ENCODE assay signal across 11 cellular contexts in genomic region chr7:151726875-151727578, GRCh38.
DNase-seq lines count a peak whose midpoint lies in the region; ATAC-seq, FAIRE-seq and TF ChIP-seq lines count a peak whose summit lies in the region.
"Had no signal": no experiment of that assay in that cellular context is flagged by ENCODE, and none has a peak within 500 bp of the region (broad histone marks: within the 10 kb centered on the region; RNA-seq: fewer than 3 reads in every experiment).

No MANE protein-coding gene starts in this region.

- H3K56ac ChIP-seq in mesendoderm (ENCODE audit: low read length) = no peak overlapping the region

- H3K4me3 ChIP-seq in heart right ventricle (no peak overlapping the region), breast epithelium (no peak overlapping the region), mesendoderm (ENCODE audit: low read length) (no peak overlapping the region)
- H3K4me3 ChIP-seq: upper lobe of left lung had no signal

- TF ChIP-seq POLR2A in breast epithelium (IDR thresholded peaks at IDR 0.05) = no peak

- H4K8ac ChIP-seq in mesendoderm (ENCODE audit: low read depth, low read length) = no peak overlapping the region

- H4K5ac ChIP-seq in mesendoderm (ENCODE audit: low read length) = no peak overlapping the region

- no peak overlapping the region for H3K23ac ChIP-seq in mesendoderm (ENCODE audit: low read length)

- intact Hi-C loops in heart right ventricle (cut with DNase I) (no loop called here), cardiac septum (cut with DNase I) (no loop called here), breast epithelium (cut with DNase I; ENCODE audit: low total_unique reads) (loop anchor here (10.0 kb wide), 1 partner anchor 152 kb away; no protein-coding TSS in a partner anchor)

- no peaks in the 10 kb centered on the region for H3K79me2 ChIP-seq in mesendoderm (ENCODE audit: control insufficient read depth, insufficient read depth, low read length)

- H3K27me3 ChIP-seq in heart right ventricle = no peaks in the 10 kb centered on the region
- no peaks in the 10 kb centered on the region for H3K27me3 ChIP-seq in breast epithelium
- no peaks in the 10 kb centered on the region for H3K27me3 ChIP-seq in mesendoderm (ENCODE audit: insufficient read depth, low read length, poor library complexity)
- H3K27me3 ChIP-seq: upper lobe of left lung had no signal

- H2BK5ac ChIP-seq in mesendoderm (ENCODE audit: low read length) = no peak overlapping the region

- TF ChIP-seq CTCF in heart right ventricle (IDR thresholded peaks at IDR 0.05) (no peak), breast epithelium (IDR thresholded peaks at IDR 0.05) (no peak)

- H2BK120ac ChIP-seq in mesendoderm (ENCODE audit: low read depth, low read length) = no peak overlapping the region

- H2AK5ac ChIP-seq in mesendoderm (ENCODE audit: low read length) = no peak overlapping the region

- no peak for ATAC-seq in heart right ventricle
- ATAC-seq in HG03378 (IDR thresholded peaks at IDR 0.05; ENCODE audit: unreplicated experiment) = no peak

- H3K27ac ChIP-seq in heart right ventricle = peak overlapping the region in 9 of 10 donors; percentile 12 to 76 (median 56)
- peak overlapping the region; percentile 74 to 84 for H3K27ac ChIP-seq in breast epithelium
- peak overlapping the region; percentile 30 for H3K27ac ChIP-seq in mesendoderm (ENCODE audit: low read depth, low read length)
- H3K27ac ChIP-seq: upper lobe of left lung had no signal

- no peak for FAIRE-seq in RCC 7860 (lab: Jason Lieb, UNC)

- no peaks in the 10 kb centered on the region for H3K79me1 ChIP-seq in mesendoderm (ENCODE audit: low read length)

- no peak overlapping the region for H3K9ac ChIP-seq in mesendoderm (ENCODE audit: low read length)

- H3K4me1 ChIP-seq in heart right ventricle = peaks cover 16 to 80% (median 49%) of the 10 kb centered on the region in 9 donors
- peaks cover 0 to 8% of the 10 kb centered on the region in 2 donors for H3K4me1 ChIP-seq in breast epithelium
- H3K4me1 ChIP-seq in mesendoderm (ENCODE audit: control insufficient read depth, low read depth, low read length) = no peaks in the 10 kb centered on the region

- H3K4ac ChIP-seq in mesendoderm (ENCODE audit: low read depth, low read length) = no peak overlapping the region

- 78 to 80% methylated on average over 18 of the region's 18 CpGs for WGBS in heart right ventricle, 2 donors
- WGBS in mesendoderm (ENCODE audit: extremely low coverage, insufficient coverage, low lambda C conversion rate) = no CpG with 5 or more reads among the region's 18 CpGs

- no peak overlapping the region for H2BK15ac ChIP-seq in mesendoderm (replicated peaks; ENCODE audit: low read depth)

- H3K18ac ChIP-seq in mesendoderm (ENCODE audit: low read length) = no peak overlapping the region

- no peak for DNase-seq in heart right ventricle
- no peak for DNase-seq in cardiac septum (ENCODE audit: low spot score)
- no peak for DNase-seq in breast epithelium (ENCODE audit: low spot score in 2 of 2)
- DNase-seq in mesendoderm = no peak
- no peak for DNase-seq in RCC 7860 (ENCODE audit: low spot score)
- no peak for DNase-seq in GDM1 (lab: John Stamatoyannopoulos, UW)
- DNase-seq in NCI-H1417 (lab: John Stamatoyannopoulos, UW) = no peak
- DNase-seq: immature natural killer cell, naive B cell had no signal

- no peak overlapping the region for H3K4me2 ChIP-seq in mesendoderm (ENCODE audit: low read length)

- no peaks in the 10 kb centered on the region for H3K9me3 ChIP-seq in heart right ventricle
- no peaks in the 10 kb centered on the region for H3K9me3 ChIP-seq in breast epithelium
- H3K9me3 ChIP-seq: upper lobe of left lung had no signal

- H3K36me3 ChIP-seq in heart right ventricle (no peaks in the 10 kb centered on the region), breast epithelium (no peaks in the 10 kb centered on the region), mesendoderm (ENCODE audit: control insufficient read depth, insufficient read depth, low read length) (no peaks in the 10 kb centered on the region)
- H3K36me3 ChIP-seq: upper lobe of left lung had no signal
